24 cellular contexts compared by ENCODE assay signal in genomic region chr9:127281887-127282286, GRCh38. TPM values are rescaled to one million over a fixed set of nuclear protein-coding genes. Genes with fewer than 3 reads are reported as not detected.
DNase-seq lines count a peak whose midpoint lies in the region; ATAC-seq, FAIRE-seq and TF ChIP-seq lines count a peak whose summit lies in the region.
"Had no signal": no experiment of that assay in that cellular context is flagged by ENCODE, and none has a peak within 500 bp of the region (broad histone marks: within the 10 kb centered on the region; RNA-seq: fewer than 3 reads in every experiment).

No MANE protein-coding gene starts in this region.

- no peaks in the 10 kb centered on the region for H3K9me3 ChIP-seq in SK-N-SH
- H3K9me3 ChIP-seq: BLaER1, HAP-1 had no signal

- no peaks in the 10 kb centered on the region for H3K9me2 ChIP-seq in SK-N-SH

- H3K27ac ChIP-seq in SK-N-SH (ENCODE audit: low read depth in 2 of 2, low read length in 1 of 2) (peak overlapping the region in 1 of 2 experiments; percentile 96; a peak in 2 of 4 replicates), angular gyrus (ENCODE audit: low read depth, low read length) (peak overlapping the region; percentile 88)
- H3K27ac ChIP-seq: BLaER1, HL-60 had no signal

- H3K36me3 Mint-ChIP-seq in nephron (ENCODE audit: low read depth): peaks cover 9% of the 10 kb centered on the region
- H3K36me3 Mint-ChIP-seq: CD4-positive, CD25-positive, alpha-beta regulatory T cell had no signal

- CTCF ChIA-PET in SK-N-SH (lab: Yijun Ruan, JAX): interaction anchor here (1.0 kb wide), 1 partner anchor 15 kb away, joined by 3 read pairs; no protein-coding TSS in a partner anchor

- peaks cover 29% of the 10 kb centered on the region for H3K4me1 Mint-ChIP-seq in nephron
- H3K4me1 Mint-ChIP-seq: CD4-positive, CD25-positive, alpha-beta regulatory T cell had no signal

- peak; percentile 17 for TF ChIP-seq RAD21 in SK-N-SH (IDR thresholded peaks at IDR 0.05; ENCODE audit: low read length)

- no peaks in the 10 kb centered on the region for H3K27me3 Mint-ChIP-seq in nephron (ENCODE audit: low read depth)

- POLR2A ChIA-PET in SK-N-SH (lab: Yijun Ruan, JAX): no interaction called here

- no peak overlapping the region for H3K4me3 Mint-ChIP-seq in nephron
- H3K4me3 Mint-ChIP-seq: CD4-positive, CD25-positive, alpha-beta regulatory T cell; GM23338 had no signal

- no peak overlapping the region for H3K4me2 ChIP-seq in SK-N-SH
- H3K4me2 ChIP-seq: BLaER1, GM23338 had no signal

- H3K4me1 ChIP-seq in SK-N-SH (ENCODE audit: control insufficient read depth in 1 of 2, insufficient read depth in 2 of 2, low read depth in 1 of 2, low read length in 1 of 2): peaks cover 0 to 24% of the 10 kb centered on the region in 2 experiments; a peak in 2 of 4 replicates
- H3K4me1 ChIP-seq: BLaER1 had no signal

- no peaks in the 10 kb centered on the region for H4K20me1 ChIP-seq in SK-N-SH (ENCODE audit: insufficient read depth)
- H4K20me1 ChIP-seq: BLaER1 had no signal

- no peaks in the 10 kb centered on the region for H3K27me3 ChIP-seq in SK-N-SH (ENCODE audit: insufficient read depth)
- H3K27me3 ChIP-seq: BLaER1 had no signal

- TF ChIP-seq CTCF in SK-N-SH (IDR thresholded peaks at IDR 0.05): no peak
- no peak for TF ChIP-seq CTCF in D721Med (IDR thresholded peaks at IDR 0.05; ENCODE audit: insufficient read depth, missing control alignments)
- no peak for TF ChIP-seq CTCF in nephron (IDR thresholded peaks at IDR 0.05; ENCODE audit: unreplicated experiment in 3 of 3)

- H3K9ac ChIP-seq in SK-N-SH: no peak overlapping the region
- H3K9ac ChIP-seq: BLaER1 had no signal

- no peak overlapping the region for H2AFZ ChIP-seq in SK-N-SH (ENCODE audit: low read depth)
- H2AFZ ChIP-seq: GM23338 had no signal

- peaks cover 0 to 2% of the 10 kb centered on the region in 2 experiments for H3K36me3 ChIP-seq in SK-N-SH (replicated peaks in 1 of 2; ENCODE audit: control insufficient read depth in 1 of 2, insufficient read depth in 2 of 2, low read length in 1 of 2)
- H3K36me3 ChIP-seq: BLaER1, HAP-1 had no signal

- FAIRE-seq in D721Med (lab: Jason Lieb, UNC): peak; percentile 25
- FAIRE-seq: GM12878, RCC 7860 had no signal

- H3K79me2 ChIP-seq in SK-N-SH (ENCODE audit: insufficient read depth): no peaks in the 10 kb centered on the region; the same call in 1 of the 2 replicates

- TF ChIP-seq EP300 in SK-N-SH (IDR thresholded peaks at IDR 0.05; ENCODE audit: borderline replicate concordance in 1 of 2, low read depth in 1 of 2, low read length in 1 of 2): peak in 1 of 2 experiments; percentile 51; a peak in 2 of 4 replicates

- peak overlapping the region; percentile 1 to 83 (median 80) for H3K27ac Mint-ChIP-seq in nephron
- H3K27ac Mint-ChIP-seq: CD4-positive, CD25-positive, alpha-beta regulatory T cell; GM23338 had no signal

- H3K9me3 Mint-ChIP-seq in nephron: peaks cover 7% of the 10 kb centered on the region
- H3K9me3 Mint-ChIP-seq: CD4-positive, CD25-positive, alpha-beta regulatory T cell; GM23338 had no signal

- H3F3A ChIP-seq in SK-N-SH (replicated peaks; ENCODE audit: insufficient read depth): no peaks in the 10 kb centered on the region

- ATAC-seq in SK-N-SH treated with all-trans-retinoic acid at 6 μM for 48 hours: no peak; the same call in 2 of the 3 replicates
- no peak for ATAC-seq in HG03432 (IDR thresholded peaks at IDR 0.05; ENCODE audit: unreplicated experiment)
- ATAC-seq: GM12878 had no signal

- no peak overlapping the region for H3K4me3 ChIP-seq in SK-N-SH (ENCODE audit: low read depth in 2 of 2, low read length in 1 of 2)
- H3K4me3 ChIP-seq: BLaER1, GM12878, GM23338, HAP-1 had no signal

- peak; percentile 56 for DNase-seq in SK-N-SH
- DNase-seq in D721Med (ENCODE audit: insufficient read length, low spot score): no peak
- DNase-seq in HK-2 (ENCODE audit: unreplicated experiment): no peak
- DNase-seq: CD4-positive, CD25-positive, alpha-beta regulatory T cell; DMS79; EL; GDM1; NCI-H1092; NCI-H1417 treated with DMSO at 0.1 percent for 48 hours; NCI-H1694 treated with DMSO at 0.1 percent for 48 hours; NCI-H2081 treated with DMSO at 0.1 percent for 48 hours; NCI-H2171 treated with DMSO at 0.1 percent for 48 hours; NCI-H345; NCI-H510A treated with DMSO at 0.1 percent for 48 hours had no signal

TF ChIP-seq in SK-N-SH, 30 proteins besides CTCF, POLR2A, EP300 and RAD21:
- TF ChIP-seq TEAD4 (IDR thresholded peaks at IDR 0.05; ENCODE audit: borderline replicate concordance, insufficient read depth) (no peak), POLR2AphosphoS5 (IDR thresholded peaks at IDR 0.05; ENCODE audit: low read depth, low read length) (no peak), MEF2A (IDR thresholded peaks at IDR 0.05; ENCODE audit: borderline replicate concordance, low read depth) (no peak), FOXM1 (IDR thresholded peaks at IDR 0.05; ENCODE audit: low read depth) (no peak), FOXJ3 (CRISPR knock-in tag; IDR thresholded peaks at IDR 0.05) (peak; percentile 53), IRF3 (IDR thresholded peaks at IDR 0.05; ENCODE audit: low read depth, low read length) (no peak), CHD2 (IDR thresholded peaks at IDR 0.05; ENCODE audit: low read length, partially characterized antibody) (peak; percentile 56), MAX (IDR thresholded peaks at IDR 0.05; ENCODE audit: low read depth) (no peak), YY1 (IDR thresholded peaks at IDR 0.05; ENCODE audit: low read depth) (no peak), GATA2 (CRISPR knock-in tag; IDR thresholded peaks at IDR 0.05) (peak; percentile 79), RCOR1 (IDR thresholded peaks at IDR 0.05; ENCODE audit: low read length) (peak; percentile 89; the same call in 1 of the 2 replicates)

TF ChIP-seq in SK-N-SH treated with all-trans-retinoic acid at 6 μM for 48 hours, 23 proteins besides CTCF, POLR2A, EP300 and RAD21:
- no peak for TF ChIP-seq PPARA (CRISPR knock-in tag; IDR thresholded peaks at IDR 0.05; ENCODE audit: borderline replicate concordance)
- TF ChIP-seq TOX (CRISPR knock-in tag; IDR thresholded peaks at IDR 0.05; ENCODE audit: borderline replicate concordance): no peak

RNA-seq across cellular contexts. Expression of gene GARNL3, which starts 17.3 kb away (rescaled TPM):
- 9.1 and 10.4 TPM in 2 replicates for polyA plus RNA-seq in SK-N-SH (2012; rRNA removed)
- 5.4 and 6.9 TPM in 2 replicates for polyA plus RNA-seq in SK-N-SH (2012; cell fraction: cytosol; rRNA removed)
- polyA plus RNA-seq in SK-N-SH (2012; cell fraction: nucleus; rRNA removed): 29.0 and 36.8 TPM in 2 replicates
